In the genomic region with DNA sequence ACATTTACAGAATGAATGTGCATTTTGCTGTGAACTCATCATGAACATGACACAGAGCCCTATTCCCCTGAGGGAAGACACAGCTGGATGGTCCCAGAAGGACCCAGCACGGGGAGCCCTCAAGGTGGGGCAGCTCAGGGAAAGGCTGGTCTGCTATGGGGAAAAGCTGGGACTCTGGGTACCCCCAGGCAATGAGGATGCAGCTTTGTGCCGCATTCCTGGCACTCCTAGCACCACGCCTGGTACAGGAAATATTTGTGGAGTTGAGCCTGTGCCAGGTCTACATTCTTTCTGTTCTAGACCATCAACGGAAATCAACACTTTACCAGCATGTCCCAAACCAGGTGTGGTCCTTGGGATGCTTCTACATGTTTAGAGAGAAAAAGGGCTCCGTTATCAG, we compare ENCODE assay signal across 19 cellular contexts.
DNase-seq lines count a peak whose midpoint lies in the region; ATAC-seq, FAIRE-seq and TF ChIP-seq lines count a peak whose summit lies in the region.
"Had no signal": no experiment of that assay in that cellular context is flagged by ENCODE, and none has a peak within 500 bp of the region (broad histone marks: within the 10 kb centered on the region; RNA-seq: fewer than 3 reads in every experiment).

No MANE protein-coding gene starts in this region.

- H3K9me3 ChIP-seq in pancreas, result no peaks in the 10 kb centered on the region

- BruUV-seq in Calu3 (replicated peaks; lab: Mats Ljungman, UMichigan), result no TSS peak

- H3K4me3 Mint-ChIP-seq in Calu3 (ENCODE audit: low read depth, unreplicated experiment) (no peak overlapping the region), endothelial cell (ENCODE audit: unreplicated experiment) (no peak overlapping the region)

- intact Hi-C loops in Calu3 (cut with micrococcal nuclease; ENCODE audit: unreplicated experiment) (no loop called here), pancreas (cut with DNase I) (no loop called here), posterior vena cava (cut with DNase I) (no loop called here)

- peak; percentile 66 for DNase-seq in Calu3
- DNase-seq in RPMI7951 (ENCODE audit: low read depth), result peak; percentile 82
- DNase-seq in epithelial cell of esophagus (ENCODE audit: low read depth), result peak; percentile 96
- peak in 2 of 6 donors; percentile 24 to 45 for DNase-seq in pancreas
- no peak for DNase-seq in endothelial cell (ENCODE audit: low spot score)
- DNase-seq in inferior parietal cortex (ENCODE audit: extremely low spot score), result no peak
- no peak for DNase-seq in RCC 7860 (ENCODE audit: low spot score)
- DNase-seq in posterior vena cava (ENCODE audit: low spot score), result no peak
- DNase-seq: AML-193; caudate nucleus; DMS79; KBM-7; NCI-H187; NCI-H748 treated with DMSO at 0.1 percent for 48 hours; posterior cingulate gyrus; SIG-M5; stimulated activated CD4-positive, alpha-beta T cell treated with anti-CD3 and anti-CD28 coated beads, Interleukin-15, amount 100 ng/mL, for 24 hours had no signal

- 60 to 64% methylated on average over 5 of the region's 5 CpGs for WGBS in pancreas, 2 donors

- peaks cover 31% of the 10 kb centered on the region for H3K4me1 Mint-ChIP-seq in Calu3 (ENCODE audit: low read depth, unreplicated experiment)
- peaks cover 27% of the 10 kb centered on the region for H3K4me1 Mint-ChIP-seq in endothelial cell (ENCODE audit: unreplicated experiment)

- no peaks in the 10 kb centered on the region for H3K36me3 Mint-ChIP-seq in Calu3 (ENCODE audit: insufficient read depth, unreplicated experiment)
- no peaks in the 10 kb centered on the region for H3K36me3 Mint-ChIP-seq in endothelial cell (ENCODE audit: low read depth, unreplicated experiment)

- no peak overlapping the region for H3K27ac ChIP-seq in pancreas

- H3K36me3 ChIP-seq in pancreas, result no peaks in the 10 kb centered on the region

- H3K27ac Mint-ChIP-seq in Calu3 (ENCODE audit: unreplicated experiment) (peak overlapping the region; percentile 21), endothelial cell (ENCODE audit: unreplicated experiment) (no peak overlapping the region)

- H3K27me3 Mint-ChIP-seq in Calu3 (ENCODE audit: unreplicated experiment) (no peaks in the 10 kb centered on the region), endothelial cell (ENCODE audit: unreplicated experiment) (peaks cover 2% of the 10 kb centered on the region)

- peak; percentile 40 to 82 (median 69) for ATAC-seq in pancreas
- ATAC-seq: GM12878 had no signal

- no peaks in the 10 kb centered on the region for H3K4me1 ChIP-seq in pancreas

- H3K4me3 ChIP-seq in epithelial cell of esophagus (ENCODE audit: low read length) (no peak overlapping the region), pancreas (no peak overlapping the region)
- H3K4me3 ChIP-seq: GM12878 had no signal

- TF ChIP-seq CTCF in Calu3 (IDR thresholded peaks at IDR 0.05; ENCODE audit: unreplicated experiment), result no peak
- TF ChIP-seq CTCF in epithelial cell of esophagus (IDR thresholded peaks at IDR 0.05; ENCODE audit: insufficient read depth, low read depth, low read length, missing control alignments), result no peak
- no peak for TF ChIP-seq CTCF in pancreas (IDR thresholded peaks at IDR 0.05)
- TF ChIP-seq CTCF in endothelial cell (IDR thresholded peaks at IDR 0.05; ENCODE audit: unreplicated experiment), result no peak

- no peaks in the 10 kb centered on the region for H3K27me3 ChIP-seq in pancreas

- no peak for FAIRE-seq in pancreas (lab: Jason Lieb, UNC)
- FAIRE-seq in RCC 7860 (lab: Jason Lieb, UNC), result no peak
- FAIRE-seq: endothelial cell of umbilical vein, GM12878 had no signal

- H3K9me3 Mint-ChIP-seq in Calu3 (ENCODE audit: low read depth, unreplicated experiment), result no peaks in the 10 kb centered on the region
- no peaks in the 10 kb centered on the region for H3K9me3 Mint-ChIP-seq in endothelial cell (ENCODE audit: unreplicated experiment)

- CTCF ChIA-PET in Calu3 (lab: Charles Lee), result interaction anchor here (0.6 kb wide), 1 partner anchor 627 kb away, joined by 3 read pairs; no protein-coding TSS in a partner anchor

Comparison
In these comparisons a context has a peak if more than half of its experiments do, and no peak if none do; other contexts are left out.
1. DNase-seq: peak in Calu3 (single experiment), RPMI7951 (single experiment) and epithelial cell of esophagus (single experiment); none in endothelial cell (single experiment), inferior parietal cortex (single experiment), RCC 7860 (single experiment) and posterior vena cava (single experiment).